In genomic region chr9:105051897-105052296, GRCh38 we compare ENCODE assay signal across 13 cellular contexts.
"Had no signal": no experiment of that assay in that cellular context is flagged by ENCODE, and none has a peak within 500 bp of the region (broad histone marks: within the 10 kb centered on the region; RNA-seq: fewer than 3 reads in every experiment).

No MANE protein-coding gene starts in this region.

- H3K9me3 Mint-ChIP-seq: stimulated activated naive B cell treated with anti-CD40 and anti-IgM and Interleukin-4, amounts not matched to agents 10 μg/mL and 1 μg/mL and 100 μg/mL, for 72 hours; T-helper 2 cell treated with Interferon-gamma antibody and Interleukin-4, amounts not matched to agents 5 μg/mL and 100 μg/mL, for 36 hours had no signal

- H3K27ac ChIP-seq: dorsolateral prefrontal cortex, psoas muscle, transverse colon had no signal

- H3K4me3 Mint-ChIP-seq: nephron progenitor cell; stimulated activated naive B cell treated with anti-CD40 and anti-IgM and Interleukin-4, amounts not matched to agents 10 μg/mL and 1 μg/mL and 100 μg/mL, for 72 hours; T-helper 2 cell treated with Interferon-gamma antibody and Interleukin-4, amounts not matched to agents 5 μg/mL and 100 μg/mL, for 36 hours had no signal

- H3K27me3 ChIP-seq: brain microvascular endothelial cell, dorsolateral prefrontal cortex, right lobe of liver, spleen, transverse colon had no signal

- DNase-seq: activated naive CD4-positive, alpha-beta T cell treated with Interleukin-2 at 50 U/mL for 16 hours; brain microvascular endothelial cell; dorsolateral prefrontal cortex; left cardiac atrium; nephron progenitor cell; psoas muscle; right lobe of liver; SHP77; spleen; stimulated activated CD4-positive, alpha-beta T cell treated with anti-CD3 and anti-CD28 coated beads, Interleukin-1b, Interleukin-23, amount 100 ng/mL, for 48 hours; stimulated activated naive B cell treated with anti-CD40 and anti-IgM and Interleukin-4, amounts not matched to agents 10 μg/mL and 1 μg/mL and 100 μg/mL, for 72 hours; transverse colon had no signal

- ATAC-seq: psoas muscle had no signal

- H3K36me3 Mint-ChIP-seq: stimulated activated naive B cell treated with anti-CD40 and anti-IgM and Interleukin-4, amounts not matched to agents 10 μg/mL and 1 μg/mL and 100 μg/mL, for 72 hours had no signal

- H3K4me3 ChIP-seq: dorsolateral prefrontal cortex, psoas muscle, right lobe of liver, spleen, transverse colon had no signal

- H3K27ac Mint-ChIP-seq: nephron progenitor cell; stimulated activated naive B cell treated with anti-CD40 and anti-IgM and Interleukin-4, amounts not matched to agents 10 μg/mL and 1 μg/mL and 100 μg/mL, for 72 hours; T-helper 2 cell treated with Interferon-gamma antibody and Interleukin-4, amounts not matched to agents 5 μg/mL and 100 μg/mL, for 36 hours had no signal

- H3K36me3 ChIP-seq: brain microvascular endothelial cell, right lobe of liver, spleen, transverse colon had no signal

- H3K4me1 ChIP-seq: psoas muscle, right lobe of liver had no signal

- H3K9me3 ChIP-seq: psoas muscle, right lobe of liver, spleen, transverse colon had no signal
